1 cellular context compared by ENCODE assay signal in genomic region chr9:137491735-137492432, GRCh38.
TF ChIP-seq lines count a peak whose summit lies in the region.

No MANE protein-coding gene starts in this region.

TF ChIP-seq in K562, 482 proteins besides CTCF, POLR2A, EP300 and RAD21 (continued from another document and continues in another):
- no peak for TF ChIP-seq THRA (IDR thresholded peaks at IDR 0.05)
- no peak for TF ChIP-seq PHTF2 (CRISPR knock-in tag; IDR thresholded peaks at IDR 0.05)
- no peak for TF ChIP-seq RBM22 (IDR thresholded peaks at IDR 0.05; ENCODE audit: low read depth, low read length, poor library complexity, severe bottlenecking)
- TF ChIP-seq CREM (IDR thresholded peaks at IDR 0.05; ENCODE audit: low read depth): peak; percentile 64
- TF ChIP-seq HNRNPH1 (optimal IDR thresholded peaks at IDR 0.05; ENCODE audit: low read depth, low read length): no peak
- no peak for TF ChIP-seq KLF1 (tag; IDR thresholded peaks at IDR 0.05)
- no peak for TF ChIP-seq PRPF4 (IDR thresholded peaks at IDR 0.05; ENCODE audit: insufficient read depth, low read depth, low read length, poor library complexity, severe bottlenecking)
- TF ChIP-seq ZNF609 (CRISPR knock-in tag; IDR thresholded peaks at IDR 0.05; ENCODE audit: borderline replicate concordance): no peak
- no peak for TF ChIP-seq RFX5 (IDR thresholded peaks at IDR 0.05; ENCODE audit: low read depth, low read length)
- TF ChIP-seq RBBP5 (IDR thresholded peaks at IDR 0.05; ENCODE audit: borderline replicate concordance, insufficient read depth, low read length, poor library complexity, severe bottlenecking): no peak
- 0 out of 2 replicates have a peak, but pooled peaks have one; percentile 19 for TF ChIP-seq MTA1 (IDR thresholded peaks at IDR 0.05; ENCODE audit: borderline replicate concordance)
- no peak for TF ChIP-seq RBM25 (IDR thresholded peaks at IDR 0.05; ENCODE audit: low read depth, low read length, severe bottlenecking)
- TF ChIP-seq ELF4 (CRISPR knock-in tag; IDR thresholded peaks at IDR 0.05): peak; percentile 43; the same call in 1 of the 2 replicates
- no peak for TF ChIP-seq NCOA1 (IDR thresholded peaks at IDR 0.05; ENCODE audit: low read depth)
- TF ChIP-seq ZNF518B (CRISPR knock-in tag; IDR thresholded peaks at IDR 0.05): no peak
- no peak for TF ChIP-seq CUX1 (CRISPR knock-in tag; IDR thresholded peaks at IDR 0.05)
- TF ChIP-seq CBX1 (IDR thresholded peaks at IDR 0.05; ENCODE audit: low read depth): no peak
- TF ChIP-seq IRF1 (CRISPR knock-in tag; IDR thresholded peaks at IDR 0.05; ENCODE audit: borderline replicate concordance): no peak
- TF ChIP-seq E2F5 (CRISPR knock-in tag; IDR thresholded peaks at IDR 0.05): no peak
- no peak for TF ChIP-seq WHSC1 (IDR thresholded peaks at IDR 0.05; ENCODE audit: low read length)
- no peak for TF ChIP-seq MAFG (tag; conservative IDR thresholded peaks at IDR 0.05)
- TF ChIP-seq ZNF507 (tag; conservative IDR thresholded peaks at IDR 0.05): no peak
- TF ChIP-seq MEF2A (IDR thresholded peaks at IDR 0.05; ENCODE audit: control insufficient read depth, low read depth, low read length): no peak
- TF ChIP-seq KLF10 (CRISPR knock-in tag; IDR thresholded peaks at IDR 0.05): no peak
- peak; percentile 56; the same call in 1 of the 2 replicates for TF ChIP-seq MEF2D (tag; conservative IDR thresholded peaks at IDR 0.05; ENCODE audit: low read depth)
- no peak for TF ChIP-seq COPS2 (conservative IDR thresholded peaks at IDR 0.05)
- no peak for TF ChIP-seq U2AF2 (optimal IDR thresholded peaks at IDR 0.05; ENCODE audit: low read depth, low read length)
- TF ChIP-seq TEAD4 (IDR thresholded peaks at IDR 0.05; ENCODE audit: low read length): 0 out of 2 replicates have a peak, but pooled peaks have one; percentile 26
- TF ChIP-seq TEAD4 (CRISPR knock-in tag; IDR thresholded peaks at IDR 0.05; ENCODE audit: borderline replicate concordance): no peak
